ENCODE assay signal across 21 cellular contexts in the genomic region with DNA sequence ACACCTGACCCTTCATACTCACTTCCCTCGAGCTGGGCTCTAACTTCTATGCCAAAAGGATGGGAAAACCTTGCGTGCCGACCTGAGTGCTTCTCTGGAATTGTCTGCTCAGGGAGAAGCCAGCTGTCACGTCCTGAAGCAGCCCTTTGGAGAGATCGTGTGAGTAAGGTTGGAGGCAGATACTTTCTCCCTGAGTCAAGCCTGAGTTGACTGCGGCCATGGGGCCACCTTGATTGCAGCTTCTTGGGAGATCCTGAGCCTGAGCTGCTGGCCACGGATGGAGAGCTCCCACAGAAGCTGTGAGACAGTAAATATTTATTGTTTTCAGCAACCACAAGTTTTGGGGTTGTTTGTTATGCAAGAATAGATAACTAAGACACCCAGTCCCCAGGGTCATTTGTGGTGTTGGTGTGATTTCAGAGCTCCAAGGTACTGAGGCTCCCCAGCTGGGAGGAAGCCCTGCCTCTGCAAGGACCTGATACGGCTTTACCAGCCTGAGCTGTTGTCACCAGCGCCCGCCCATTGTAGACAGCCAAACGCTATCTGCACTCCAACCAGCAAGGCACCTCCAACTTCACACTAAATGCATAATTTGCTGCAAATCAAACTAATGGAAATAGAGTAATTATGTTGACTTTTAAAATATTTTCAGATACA.
"Had no signal": no experiment of that assay in that cellular context is flagged by ENCODE, and none has a peak within 500 bp of the region (broad histone marks: within the 10 kb centered on the region; RNA-seq: fewer than 3 reads in every experiment).

No MANE protein-coding gene starts in this region.

- H3K9me3 ChIP-seq: esophagus squamous epithelium, neutrophil, right lobe of liver, transverse colon had no signal

- H3K27me3 ChIP-seq: body of pancreas, right lobe of liver had no signal

- DNase-seq: activated CD4-positive, alpha-beta T cell treated with anti-CD3 and anti-CD28 coated beads for 1 hour; activated CD4-positive, alpha-beta T cell treated with anti-CD3 and anti-CD28 coated beads, Interleukin-2, amount 50 U/mL, for 4 hours; activated effector memory CD4-positive, alpha-beta T cell treated with anti-CD3 and anti-CD28 coated beads, Interleukin-2, amount 50 U/mL, for 16 hours; activated naive CD4-positive, alpha-beta T cell treated with anti-CD3 and anti-CD28 coated beads, Interleukin-2, amount 50 U/mL, for 16 hours; activated T-cell treated with anti-CD3 and anti-CD28 coated beads for 4 hours; anterior cingulate cortex; body of pancreas; effector memory CD8-positive, alpha-beta T cell; esophagus squamous epithelium; left cardiac atrium; midbrain; right lobe of liver; small intestine; stimulated activated naive B cell treated with anti-CD40 and anti-IgM and Interleukin-4, amounts not matched to agents 10 μg/mL and 1 μg/mL and 100 μg/mL, for 72 hours; transverse colon had no signal

- H3K4me1 ChIP-seq: body of pancreas, esophagus squamous epithelium, gastroesophageal sphincter, parathyroid adenoma, right lobe of liver, transverse colon had no signal

- H3K9me3 Mint-ChIP-seq: effector memory CD8-positive, alpha-beta T cell; natural killer cell treated with Interleukin-12 subunit alpha and Interleukin-12 subunit beta and Interleukin-15 and Interleukin-18, amount 100 ng/mL, for 72 hours had no signal

- H3K4me1 Mint-ChIP-seq: stimulated activated naive B cell treated with anti-CD40 and anti-IgM and Interleukin-4, amounts not matched to agents 10 μg/mL and 1 μg/mL and 100 μg/mL, for 72 hours had no signal

- H3K4me3 Mint-ChIP-seq: effector memory CD8-positive, alpha-beta T cell; natural killer cell treated with Interleukin-12 subunit alpha and Interleukin-12 subunit beta and Interleukin-15 and Interleukin-18, amount 100 ng/mL, for 72 hours; stimulated activated naive B cell treated with anti-CD40 and anti-IgM and Interleukin-4, amounts not matched to agents 10 μg/mL and 1 μg/mL and 100 μg/mL, for 72 hours had no signal

- H3K4me3 ChIP-seq: body of pancreas, cardiac muscle cell, esophagus squamous epithelium, gastroesophageal sphincter, right lobe of liver, transverse colon had no signal

- H3K27ac ChIP-seq: body of pancreas, cardiac muscle cell, esophagus squamous epithelium, gastroesophageal sphincter, neutrophil, parathyroid adenoma, right lobe of liver, transverse colon, VCaP had no signal

- H3K36me3 ChIP-seq: cardiac muscle cell, esophagus squamous epithelium, gastroesophageal sphincter, neutrophil, right lobe of liver, transverse colon had no signal

- H3K36me3 Mint-ChIP-seq: natural killer cell treated with Interleukin-12 subunit alpha and Interleukin-12 subunit beta and Interleukin-15 and Interleukin-18, amount 100 ng/mL, for 72 hours; stimulated activated naive B cell treated with anti-CD40 and anti-IgM and Interleukin-4, amounts not matched to agents 10 μg/mL and 1 μg/mL and 100 μg/mL, for 72 hours had no signal

- H3K27ac Mint-ChIP-seq: effector memory CD8-positive, alpha-beta T cell; natural killer cell treated with Interleukin-12 subunit alpha and Interleukin-12 subunit beta and Interleukin-15 and Interleukin-18, amount 100 ng/mL, for 72 hours; stimulated activated naive B cell treated with anti-CD40 and anti-IgM and Interleukin-4, amounts not matched to agents 10 μg/mL and 1 μg/mL and 100 μg/mL, for 72 hours had no signal
